ENCODE assay signal across 8 cellular contexts in genomic region chrX:67780694-67781109, GRCh38.
DNase-seq lines count a peak whose midpoint lies in the region; ATAC-seq and TF ChIP-seq lines count a peak whose summit lies in the region.

No MANE protein-coding gene starts in this region.

- no peak overlapping the region for H4K91ac ChIP-seq in trophoblast cell (ENCODE audit: low read depth, low read length)

- no peaks in the 10 kb centered on the region for H3K79me2 ChIP-seq in trophoblast cell (ENCODE audit: control insufficient read depth, insufficient read depth, low read length, poor library complexity)

- no peak overlapping the region for H3K23ac ChIP-seq in trophoblast cell (ENCODE audit: low read length)

- no peak for TF ChIP-seq POLR2A in GM18505 (IDR thresholded peaks at IDR 0.05; ENCODE audit: borderline replicate concordance, extremely low read depth, insufficient read depth, insufficient read length)

- H4K8ac ChIP-seq in trophoblast cell (ENCODE audit: low read depth, low read length): no peak overlapping the region

- peak overlapping the region; percentile 65 for H3K27ac ChIP-seq in SJSA1
- no peak overlapping the region for H3K27ac ChIP-seq in trophoblast cell (ENCODE audit: low read depth, low read length)

- H3K9ac ChIP-seq in trophoblast cell (ENCODE audit: low read length): no peak overlapping the region

- no CpG with 5 or more reads among the region's 2 CpGs for WGBS in trophoblast cell (ENCODE audit: extremely low coverage, insufficient coverage, insufficient read length)

- H3K9me3 ChIP-seq in SJSA1 (replicated peaks): no peaks in the 10 kb centered on the region
- H3K9me3 ChIP-seq in trophoblast cell (ENCODE audit: insufficient read depth, low read depth, low read length): no peaks in the 10 kb centered on the region

- no peak overlapping the region for H3K4me2 ChIP-seq in trophoblast cell (ENCODE audit: low read length)

- peak; percentile 78 to 83 for DNase-seq in SJSA1 (ENCODE audit: low read depth in 1 of 2, low spot score in 2 of 2)
- peak; percentile 93 for DNase-seq in fibroblast of the conjunctiva (ENCODE audit: low read depth)
- peak; percentile 63 to 64 for DNase-seq in trophoblast cell
- no peak for DNase-seq in DMS 273 treated with DMSO at 0.1 percent for 48 hours (lab: John Stamatoyannopoulos, UW)
- DNase-seq in NCI-H2107 (lab: John Stamatoyannopoulos, UW): no peak

- H3K4me1 ChIP-seq in SJSA1 (replicated peaks) (peaks cover 20% of the 10 kb centered on the region), trophoblast cell (ENCODE audit: control insufficient read depth in 1 of 2, insufficient read depth in 2 of 2, low read length in 2 of 2) (no peaks in the 10 kb centered on the region)

- H3K4me3 ChIP-seq in SJSA1 (no peak overlapping the region), trophoblast cell (ENCODE audit: low read depth, low read length) (no peak overlapping the region)

- H3K27me3 ChIP-seq in SJSA1 (replicated peaks) (no peaks in the 10 kb centered on the region), trophoblast cell (ENCODE audit: insufficient read depth, low read length) (no peaks in the 10 kb centered on the region)

- H3K79me1 ChIP-seq in trophoblast cell (ENCODE audit: low read length): no peaks in the 10 kb centered on the region

- ATAC-seq in GM18868 (IDR thresholded peaks at IDR 0.05; ENCODE audit: unreplicated experiment) (peak; percentile 45), GM18505 (IDR thresholded peaks at IDR 0.05; ENCODE audit: unreplicated experiment) (no peak), HG02678 (IDR thresholded peaks at IDR 0.05; ENCODE audit: unreplicated experiment) (no peak)

- H4K12ac ChIP-seq in trophoblast cell (ENCODE audit: low read depth, low read length): no peak overlapping the region

- H3K14ac ChIP-seq in trophoblast cell (ENCODE audit: low read length): no peak overlapping the region

- H3K18ac ChIP-seq in trophoblast cell (ENCODE audit: low read length): no peak overlapping the region

- H3K36me3 ChIP-seq in SJSA1 (no peaks in the 10 kb centered on the region), trophoblast cell (ENCODE audit: control insufficient read depth in 1 of 2, insufficient read depth in 2 of 2, low read length in 2 of 2) (no peaks in the 10 kb centered on the region)

- peak overlapping the region; percentile 41 for H2AFZ ChIP-seq in trophoblast cell (ENCODE audit: insufficient read depth, low read length, poor library complexity)

- no peak overlapping the region for H2AK5ac ChIP-seq in trophoblast cell (ENCODE audit: low read length)

- H2BK12ac ChIP-seq in trophoblast cell (ENCODE audit: low read length): no peak overlapping the region

- no peak overlapping the region for H3K4ac ChIP-seq in trophoblast cell (ENCODE audit: low read depth, low read length)

- no peak overlapping the region for H2BK120ac ChIP-seq in trophoblast cell (ENCODE audit: insufficient read depth, low read length, poor library complexity)

- H2BK5ac ChIP-seq in trophoblast cell (ENCODE audit: low read depth, low read length, poor library complexity): no peak overlapping the region

Comparison
In these comparisons a context has a peak if more than half of its experiments do, and no peak if none do; other contexts are left out.
1. DNase-seq: peak in SJSA1 (2 of 2), fibroblast of the conjunctiva (single experiment) and trophoblast cell (2 of 2); none in DMS 273 treated with DMSO at 0.1 percent for 48 hours (single experiment) and NCI-H2107 (single experiment).